In genomic region chr10:130485958-130486680, GRCh38 we compare ENCODE assay signal across 26 cellular contexts.
"Had no signal": no experiment of that assay in that cellular context is flagged by ENCODE, and none has a peak within 500 bp of the region (broad histone marks: within the 10 kb centered on the region; RNA-seq: fewer than 3 reads in every experiment).

No MANE protein-coding gene starts in this region.

- H3K36me3 ChIP-seq: adrenal gland, breast epithelium, SJCRH30 had no signal

- H3K4me2 ChIP-seq: SK-N-SH had no signal

- ATAC-seq: activated CD8-positive, alpha-beta T cell treated with anti-CD3 and anti-CD28 coated beads, Interleukin-2, amount 10 ng/mL, durations not matched to agents 7 days and 5 days; body of pancreas; Panc1 had no signal

- H3K27ac ChIP-seq: adrenal gland, body of pancreas, breast epithelium, SJCRH30 had no signal

- H3K36me3 Mint-ChIP-seq: activated naive CD8-positive, alpha-beta T cell treated with anti-CD3 and anti-CD28 coated beads, Interleukin-2, amount 10 ng/mL, durations not matched to agents 7 days and 5 days had no signal

- H3K4me3 Mint-ChIP-seq: activated CD4-positive, alpha-beta T cell treated with anti-CD3 and anti-CD28 coated beads, Interleukin-2, amount 10 ng/mL, durations not matched to agents 7 days and 5 days; activated CD8-positive, alpha-beta T cell treated with anti-CD3 and anti-CD28 coated beads, Interleukin-2, amount 10 ng/mL, durations not matched to agents 7 days and 5 days; activated naive CD8-positive, alpha-beta T cell treated with anti-CD3 and anti-CD28 coated beads, Interleukin-2, amount 10 ng/mL, durations not matched to agents 7 days and 5 days; activated T-cell treated with anti-CD3 and anti-CD28 coated beads, Interleukin-2, amount 50 U/mL, for 24 hours; T-helper 1 cell treated with Interleukin-12 subunit alpha and Interleukin-12 subunit beta and Interleukin-4 antibody, amounts not matched to agents 30 μg/mL and 1 μg/mL, for 36 hours; T-helper 2 cell treated with Interferon-gamma antibody and Interleukin-4, amounts not matched to agents 5 μg/mL and 100 μg/mL, for 36 hours had no signal

- H3K9me3 ChIP-seq: adrenal gland, body of pancreas, breast epithelium, SJCRH30, SK-N-SH had no signal

- H3K27me3 ChIP-seq: adrenal gland, body of pancreas, SJCRH30 had no signal

- H3K4me1 Mint-ChIP-seq: activated CD4-positive, alpha-beta T cell treated with anti-CD3 and anti-CD28 coated beads, Interleukin-2, amount 10 ng/mL, durations not matched to agents 7 days and 5 days; activated naive CD8-positive, alpha-beta T cell treated with anti-CD3 and anti-CD28 coated beads, Interleukin-2, amount 10 ng/mL, durations not matched to agents 7 days and 5 days had no signal

- H3K9me3 Mint-ChIP-seq: activated CD4-positive, alpha-beta T cell treated with anti-CD3 and anti-CD28 coated beads, Interleukin-2, amount 10 ng/mL, durations not matched to agents 7 days and 5 days; activated naive CD8-positive, alpha-beta T cell treated with anti-CD3 and anti-CD28 coated beads, Interleukin-2, amount 10 ng/mL, durations not matched to agents 7 days and 5 days; activated T-cell treated with anti-CD3 and anti-CD28 coated beads, Interleukin-2, amount 50 U/mL, for 24 hours; T-helper 1 cell treated with Interleukin-12 subunit alpha and Interleukin-12 subunit beta and Interleukin-4 antibody, amounts not matched to agents 30 μg/mL and 1 μg/mL, for 36 hours; T-helper 2 cell treated with Interferon-gamma antibody and Interleukin-4, amounts not matched to agents 5 μg/mL and 100 μg/mL, for 36 hours had no signal

- H3K4me3 ChIP-seq: adrenal gland, body of pancreas, breast epithelium, SJCRH30 had no signal

- DNase-seq: activated CD4-positive, alpha-beta T cell treated with anti-CD3 and anti-CD28 coated beads, Interleukin-2, amount 10 ng/mL, durations not matched to agents 7 days and 5 days; activated CD4-positive, alpha-beta T cell treated with anti-CD3 and anti-CD28 coated beads, Interleukin-2, amount 50 U/mL, for 48 hours; activated CD8-positive, alpha-beta T cell treated with anti-CD3 and anti-CD28 coated beads, Interleukin-2, amount 10 ng/mL, durations not matched to agents 7 days and 5 days; activated naive CD4-positive, alpha-beta T cell; activated naive CD4-positive, alpha-beta T cell treated with anti-CD3 and anti-CD28 coated beads, Interleukin-2, amount 50 U/mL, for 16 hours; activated naive CD8-positive, alpha-beta T cell treated with anti-CD3 and anti-CD28 coated beads, Interleukin-2, amount 10 ng/mL, durations not matched to agents 7 days and 5 days; activated T-cell treated with anti-CD3 and anti-CD28 coated beads, Interleukin-2, amount 50 U/mL, for 24 hours; adrenal gland; body of pancreas; Kasumi-1; KG1; MM.1S; MV-4-11; NCI-H1092; NCI-H1436 treated with DMSO at 0.1 percent for 48 hours; NCI-H1694 treated with DMSO at 0.1 percent for 48 hours; NCI-H2029; NCI-H345; NCI-H524 treated with DMSO at 0.1 percent for 48 hours; SHP77; SJCRH30; SK-N-SH had no signal

- H3K27ac Mint-ChIP-seq: activated CD4-positive, alpha-beta T cell treated with anti-CD3 and anti-CD28 coated beads, Interleukin-2, amount 10 ng/mL, durations not matched to agents 7 days and 5 days; activated CD8-positive, alpha-beta T cell treated with anti-CD3 and anti-CD28 coated beads, Interleukin-2, amount 10 ng/mL, durations not matched to agents 7 days and 5 days; activated naive CD8-positive, alpha-beta T cell treated with anti-CD3 and anti-CD28 coated beads, Interleukin-2, amount 10 ng/mL, durations not matched to agents 7 days and 5 days; activated T-cell treated with anti-CD3 and anti-CD28 coated beads, Interleukin-2, amount 50 U/mL, for 24 hours; T-helper 1 cell treated with Interleukin-12 subunit alpha and Interleukin-12 subunit beta and Interleukin-4 antibody, amounts not matched to agents 30 μg/mL and 1 μg/mL, for 36 hours; T-helper 2 cell treated with Interferon-gamma antibody and Interleukin-4, amounts not matched to agents 5 μg/mL and 100 μg/mL, for 36 hours had no signal

- H3K27me3 Mint-ChIP-seq: activated CD4-positive, alpha-beta T cell treated with anti-CD3 and anti-CD28 coated beads, Interleukin-2, amount 10 ng/mL, durations not matched to agents 7 days and 5 days; activated naive CD8-positive, alpha-beta T cell treated with anti-CD3 and anti-CD28 coated beads, Interleukin-2, amount 10 ng/mL, durations not matched to agents 7 days and 5 days; activated T-cell treated with anti-CD3 and anti-CD28 coated beads, Interleukin-2, amount 50 U/mL, for 24 hours had no signal

- H3K4me1 ChIP-seq: adrenal gland, body of pancreas, breast epithelium, SJCRH30 had no signal
